ENCODE assay signal across 19 cellular contexts in genomic region chr2:96865654-96866053, GRCh38. TPM values are rescaled to one million over a fixed set of nuclear protein-coding genes. Genes with fewer than 3 reads are reported as not detected.
DNase-seq lines count a peak whose midpoint lies in the region; ATAC-seq, FAIRE-seq and TF ChIP-seq lines count a peak whose summit lies in the region.
"Had no signal": no experiment of that assay in that cellular context is flagged by ENCODE, and none has a peak within 500 bp of the region (broad histone marks: within the 10 kb centered on the region; RNA-seq: fewer than 3 reads in every experiment).

No MANE protein-coding gene starts in this region.

- peaks cover 17 to 57% of the 10 kb centered on the region in 2 donors for H3K36me3 Mint-ChIP-seq in CD4-positive, alpha-beta memory T cell

- DNase-seq in CD4-positive, alpha-beta memory T cell: no peak
- DNase-seq in HTR-8/SVneo (ENCODE audit: insufficient read length, low spot score) (no peak), sciatic nerve (ENCODE audit: low spot score) (peak; percentile 53), GM12892 (ENCODE audit: insufficient read length) (no peak), HAP-1 (ENCODE audit: low spot score in 2 of 2) (no peak)
- DNase-seq: activated CD4-positive, alpha-beta T cell treated with anti-CD3 and anti-CD28 coated beads, Interleukin-2, amount 50 U/mL, for 4 hours; activated naive CD8-positive, alpha-beta T cell treated with anti-CD3 and anti-CD28 coated beads, Interleukin-2, amount 10 ng/mL, durations not matched to agents 7 days and 5 days; activated T-cell treated with anti-CD3 and anti-CD28 coated beads, Interleukin-2, amount 50 U/mL, for 4 hours; brain microvascular endothelial cell; colonic mucosa; kidney; mesenchymal stem cell; NCI-H1930; NCI-H446 treated with DMSO at 0.1 percent for 48 hours; thyroid gland had no signal

- no peaks in the 10 kb centered on the region for H3K27me3 Mint-ChIP-seq in CD4-positive, alpha-beta memory T cell

- TF ChIP-seq EP300 in gastroesophageal sphincter (IDR thresholded peaks at IDR 0.05): no peak

- peak overlapping the region in 3 of 7 donors; percentile 41 to 70 (median 69) for H3K27ac Mint-ChIP-seq in CD4-positive, alpha-beta memory T cell
- H3K27ac Mint-ChIP-seq: activated naive CD8-positive, alpha-beta T cell treated with anti-CD3 and anti-CD28 coated beads, Interleukin-2, amount 10 ng/mL, durations not matched to agents 7 days and 5 days had no signal

- no peaks in the 10 kb centered on the region for H3K27me3 ChIP-seq in CD4-positive, alpha-beta memory T cell (ENCODE audit: insufficient read depth, low read length)
- no peaks in the 10 kb centered on the region for H3K27me3 ChIP-seq in gastroesophageal sphincter
- no peaks in the 10 kb centered on the region for H3K27me3 ChIP-seq in HAP-1 (ENCODE audit: low read depth)
- H3K27me3 ChIP-seq: brain microvascular endothelial cell, colonic mucosa, thyroid gland had no signal

- CTCF ChIA-PET in CD4-positive, alpha-beta memory T cell (lab: Charles Lee; ENCODE audit: partially characterized antibody): interaction anchor here (0.5 to 16.0 kb wide), 2 partner anchors 62 to 82 kb away, joined by 3 to 624 read pairs; no protein-coding TSS in a partner anchor

- H3K4me1 ChIP-seq in CD4-positive, alpha-beta memory T cell (ENCODE audit: insufficient read depth, low read length): peaks cover 26% of the 10 kb centered on the region
- H3K4me1 ChIP-seq in gastroesophageal sphincter (peaks cover 0 to 76% (median 24%) of the 10 kb centered on the region in 3 donors), HAP-1 (peaks cover 4% of the 10 kb centered on the region)

- no peak for ATAC-seq in gastroesophageal sphincter
- no peak for ATAC-seq in sciatic nerve
- no peak for ATAC-seq in HG02798 (IDR thresholded peaks at IDR 0.05; ENCODE audit: poor library complexity, unreplicated experiment)
- ATAC-seq: activated T-cell treated with anti-CD3 and anti-CD28 coated beads, Interleukin-2, amount 50 U/mL, for 4 hours had no signal

- 65% methylated on average over 10 to 15 of the region's 16 CpGs for WGBS in gastroesophageal sphincter (ENCODE audit: low coverage in 1 of 2), 2 donors

- H3K4me3 Mint-ChIP-seq in CD4-positive, alpha-beta memory T cell: peak overlapping the region in 5 of 8 donors; percentile 26 to 49 (median 48)
- H3K4me3 Mint-ChIP-seq: activated naive CD8-positive, alpha-beta T cell treated with anti-CD3 and anti-CD28 coated beads, Interleukin-2, amount 10 ng/mL, durations not matched to agents 7 days and 5 days; activated T-cell treated with anti-CD3 and anti-CD28 coated beads, Interleukin-2, amount 50 U/mL, for 4 hours had no signal

- intact Hi-C loops in CD4-positive, alpha-beta memory T cell (cut with micrococcal nuclease): no loop called here
- intact Hi-C loops in sciatic nerve (cut with DNase I): loop anchor here (5.0 to 10.0 kb wide), 2 partner anchors 51 to 87 kb away; partner anchors contain the start of gene CNNM3

- POLR2A ChIA-PET in CD4-positive, alpha-beta memory T cell (lab: Charles Lee; ENCODE audit: partially characterized antibody): interaction anchor here (0.7 to 10.0 kb wide), 6 partner anchors 7 to 328 kb away, joined by 3 to 194 read pairs (median 40); partner anchors contain the start of gene ANKRD39

- no peak overlapping the region for H3K27ac ChIP-seq in CD4-positive, alpha-beta memory T cell (ENCODE audit: low read depth, low read length)
- H3K27ac ChIP-seq in gastroesophageal sphincter: peak overlapping the region in 3 of 4 donors; percentile 100
- H3K27ac ChIP-seq: brain microvascular endothelial cell, colonic mucosa, neutrophil, thyroid gland had no signal

- H3K9me3 ChIP-seq in CD4-positive, alpha-beta memory T cell (ENCODE audit: control insufficient read depth in 1 of 2, low read length in 2 of 2): no peaks in the 10 kb centered on the region
- H3K9me3 ChIP-seq in gastroesophageal sphincter (no peaks in the 10 kb centered on the region), HAP-1 (no peaks in the 10 kb centered on the region)
- H3K9me3 ChIP-seq: colonic mucosa, neutrophil, thyroid gland had no signal

- in situ Hi-C loops in HAP-1 (cut with MboI; ENCODE audit: low sequenced_read_pairs): loop anchor here (25.0 kb wide), 1 partner anchor 247 kb away; the partner anchor contains the start of gene ANKRD36

- no peak for TF ChIP-seq CTCF in gastroesophageal sphincter (IDR thresholded peaks at IDR 0.05)

- FAIRE-seq in HTR-8/SVneo (lab: Jason Lieb, UNC) (peak; percentile 69), GM12892 (lab: Jason Lieb, UNC) (no peak)
- FAIRE-seq: GM18507, kidney had no signal

- H3K9me3 Mint-ChIP-seq in CD4-positive, alpha-beta memory T cell: no peaks in the 10 kb centered on the region
- H3K9me3 Mint-ChIP-seq: activated naive CD8-positive, alpha-beta T cell treated with anti-CD3 and anti-CD28 coated beads, Interleukin-2, amount 10 ng/mL, durations not matched to agents 7 days and 5 days; activated T-cell treated with anti-CD3 and anti-CD28 coated beads, Interleukin-2, amount 50 U/mL, for 4 hours had no signal

- peaks cover 20 to 48% (median 27%) of the 10 kb centered on the region in 4 donors for H3K4me1 Mint-ChIP-seq in CD4-positive, alpha-beta memory T cell

- H3K36me3 ChIP-seq in CD4-positive, alpha-beta memory T cell (ENCODE audit: insufficient read depth, low read length): peaks cover 54% of the 10 kb centered on the region
- peaks cover 0 to 71% of the 10 kb centered on the region in 2 donors for H3K36me3 ChIP-seq in gastroesophageal sphincter
- H3K36me3 ChIP-seq in HAP-1 (replicated peaks): peaks cover 64% of the 10 kb centered on the region
- H3K36me3 ChIP-seq: neutrophil had no signal

- no peak for TF ChIP-seq POLR2A in gastroesophageal sphincter (IDR thresholded peaks at IDR 0.05)
- TF ChIP-seq POLR2A in GM12892 (IDR thresholded peaks at IDR 0.05; ENCODE audit: low read depth, low read length): no peak

- no peak overlapping the region for H3K4me3 ChIP-seq in CD4-positive, alpha-beta memory T cell (ENCODE audit: low read length in 2 of 2)
- H3K4me3 ChIP-seq in gastroesophageal sphincter: no peak overlapping the region
- H3K4me3 ChIP-seq in HAP-1: no peak overlapping the region
- H3K4me3 ChIP-seq: colonic mucosa, thyroid gland had no signal

RNA-seq across cellular contexts. Expression of gene SEMA4C, which starts 4.2 kb away (rescaled TPM):
- total RNA-seq in CD4-positive, alpha-beta memory T cell: 10 to 100 TPM; 72.6 to 77.0 TPM
- polyA plus RNA-seq in CD4-positive, alpha-beta memory T cell: 1 to 10 TPM; 2.3 to 8.1 TPM
- total RNA-seq in gastroesophageal sphincter (10 to 100 TPM; 58.7 to 66.6 (median 62.8) TPM), sciatic nerve (136 TPM)
- 9.5 TPM for polyA plus RNA-seq in GM12892 (2012; ENCODE audit: missing spikeins)

RNA-seq across cellular contexts. Expression of gene ANKRD39, which starts 7.8 kb away (rescaled TPM):
- 10 to 100 TPM; 24.4 to 24.5 TPM for total RNA-seq in CD4-positive, alpha-beta memory T cell
- polyA plus RNA-seq in CD4-positive, alpha-beta memory T cell: 10 to 100 TPM; 18.7 to 42.5 TPM
- total RNA-seq in gastroesophageal sphincter: 10 to 100 TPM; 13.3 to 20.4 (median 17.1) TPM
- total RNA-seq in sciatic nerve: 15.9 TPM
- polyA plus RNA-seq in GM12892 (2012; ENCODE audit: missing spikeins): 14.0 TPM

RNA-seq across cellular contexts. Expression of gene ANKRD23, which starts 21.8 kb away (rescaled TPM):
- total RNA-seq in CD4-positive, alpha-beta memory T cell: 10 to 100 TPM; 19.4 to 19.7 TPM
- polyA plus RNA-seq in CD4-positive, alpha-beta memory T cell: 1 to 10 TPM in 1 of 2 donors, not detected in 1; 1.5 TPM
- 1 to 10 TPM; 1.2 to 4.9 (median 3.1) TPM for total RNA-seq in gastroesophageal sphincter
- 8.3 TPM for total RNA-seq in sciatic nerve
- polyA plus RNA-seq in GM12892 (2012; ENCODE audit: missing spikeins): 2.5 TPM

RNA-seq across cellular contexts. Expression of gene CNNM3, which starts 49.6 kb away (rescaled TPM):
- total RNA-seq in CD4-positive, alpha-beta memory T cell: 10 to 100 TPM; 55.1 to 57.4 TPM
- 10 to 100 TPM in 1 of 2 donors, 1 to 10 TPM in 1; 3.7 to 13.2 TPM for polyA plus RNA-seq in CD4-positive, alpha-beta memory T cell
- total RNA-seq in gastroesophageal sphincter: 10 to 100 TPM; 10.4 to 21.6 (median 18.9) TPM
- 26.4 TPM for total RNA-seq in sciatic nerve
- 5.3 TPM for polyA plus RNA-seq in GM12892 (2012; ENCODE audit: missing spikeins)
